10 cellular contexts compared by ENCODE assay signal in genomic region chr2:177246000-177246399, GRCh38. TPM values are rescaled to one million over a fixed set of nuclear protein-coding genes. Genes with fewer than 3 reads are reported as not detected.
DNase-seq lines count a peak whose midpoint lies in the region; ATAC-seq lines count a peak whose summit lies in the region.
"Had no signal": no experiment of that assay in that cellular context is flagged by ENCODE, and none has a peak within 500 bp of the region (broad histone marks: within the 10 kb centered on the region; RNA-seq: fewer than 3 reads in every experiment).

No MANE protein-coding gene starts in this region.

- H3K36me3 Mint-ChIP-seq in activated CD4-positive, alpha-beta memory T cell treated with anti-CD3 and anti-CD28 coated beads for 36 hours = peaks cover 5% of the 10 kb centered on the region
- H3K36me3 Mint-ChIP-seq in activated CD4-positive, alpha-beta memory T cell treated with anti-CD3 and anti-CD28 coated beads, Interleukin-2, amount 10 ng/mL, durations not matched to agents 7 days and 5 days (ENCODE audit: low read depth) = peaks cover 47% of the 10 kb centered on the region
- peaks cover 43% of the 10 kb centered on the region for H3K36me3 Mint-ChIP-seq in activated CD8-positive, alpha-beta T cell treated with anti-CD3 and anti-CD28 coated beads, Interleukin-2, amount 10 ng/mL, durations not matched to agents 7 days and 5 days (ENCODE audit: low read depth)
- H3K36me3 Mint-ChIP-seq in immature natural killer cell = peaks cover 0 to under 1% (median 0%) of the 10 kb centered on the region in 3 donors

- no peaks in the 10 kb centered on the region for H3K9me3 ChIP-seq in subcutaneous abdominal adipose tissue (ENCODE audit: control insufficient read depth in 5 of 5, low read length in 5 of 5)

- no peaks in the 10 kb centered on the region for H3K27me3 Mint-ChIP-seq in activated CD4-positive, alpha-beta memory T cell treated with anti-CD3 and anti-CD28 coated beads for 36 hours
- no peaks in the 10 kb centered on the region for H3K27me3 Mint-ChIP-seq in activated CD4-positive, alpha-beta memory T cell treated with anti-CD3 and anti-CD28 coated beads, Interleukin-2, amount 10 ng/mL, durations not matched to agents 7 days and 5 days
- H3K27me3 Mint-ChIP-seq in activated CD8-positive, alpha-beta T cell treated with anti-CD3 and anti-CD28 coated beads, Interleukin-2, amount 10 ng/mL, durations not matched to agents 7 days and 5 days (ENCODE audit: low read depth) = no peaks in the 10 kb centered on the region
- H3K27me3 Mint-ChIP-seq in immature natural killer cell (ENCODE audit: low read depth in 3 of 3) = peaks cover 0 to 4% (median 0%) of the 10 kb centered on the region in 3 donors

- no peaks in the 10 kb centered on the region for H3K9me3 Mint-ChIP-seq in activated CD4-positive, alpha-beta memory T cell treated with anti-CD3 and anti-CD28 coated beads for 36 hours
- H3K9me3 Mint-ChIP-seq in activated CD4-positive, alpha-beta memory T cell treated with anti-CD3 and anti-CD28 coated beads, Interleukin-2, amount 10 ng/mL, durations not matched to agents 7 days and 5 days = no peaks in the 10 kb centered on the region
- H3K9me3 Mint-ChIP-seq in activated CD8-positive, alpha-beta T cell treated with anti-CD3 and anti-CD28 coated beads, Interleukin-2, amount 10 ng/mL, durations not matched to agents 7 days and 5 days (ENCODE audit: insufficient read depth) = no peaks in the 10 kb centered on the region
- H3K9me3 Mint-ChIP-seq in immature natural killer cell = no peaks in the 10 kb centered on the region

- H3K27me3 ChIP-seq in subcutaneous abdominal adipose tissue (ENCODE audit: control insufficient read depth in 5 of 5, insufficient read depth in 4 of 5, low read length in 5 of 5) = no peaks in the 10 kb centered on the region

- H3K4me1 ChIP-seq in subcutaneous abdominal adipose tissue (ENCODE audit: control insufficient read depth in 5 of 5, insufficient read depth in 5 of 5, low read length in 5 of 5) = peaks cover 15 to 84% (median 76%) of the 10 kb centered on the region in 5 donors

- ATAC-seq in activated CD8-positive, alpha-beta T cell treated with anti-CD3 and anti-CD28 coated beads, Interleukin-2, amount 10 ng/mL, durations not matched to agents 7 days and 5 days = no peak

- intact Hi-C loops in activated CD4-positive, alpha-beta memory T cell treated with anti-CD3 and anti-CD28 coated beads for 36 hours (cut with micrococcal nuclease) = no loop called here

- H3K9ac ChIP-seq in subcutaneous abdominal adipose tissue (ENCODE audit: low read length in 5 of 5) = peak overlapping the region in 3 of 5 donors; percentile 2 to 35 (median 5)

- DNase-seq in activated CD4-positive, alpha-beta memory T cell treated with anti-CD3 and anti-CD28 coated beads for 36 hours = no peak
- DNase-seq in activated CD4-positive, alpha-beta memory T cell treated with anti-CD3 and anti-CD28 coated beads, Interleukin-2, amount 10 ng/mL, durations not matched to agents 7 days and 5 days = no peak
- DNase-seq in activated CD8-positive, alpha-beta T cell treated with anti-CD3 and anti-CD28 coated beads, Interleukin-2, amount 10 ng/mL, durations not matched to agents 7 days and 5 days = no peak
- no peak for DNase-seq in immature natural killer cell
- no peak for DNase-seq in 8988T
- no peak for DNase-seq in NCI-H1694 (lab: John Stamatoyannopoulos, UW)
- DNase-seq in KG1 (lab: John Stamatoyannopoulos, UW) = no peak
- DNase-seq: anterior cingulate cortex, glutamatergic neuron had no signal

- POLR2A ChIA-PET in activated CD4-positive, alpha-beta memory T cell treated with anti-CD3 and anti-CD28 coated beads for 36 hours (lab: Charles Lee) = interaction anchor here (0.6 to 1.2 kb wide), 3 partner anchors 17 to 1114 kb away, joined by 3 to 5 read pairs (median 4); no protein-coding TSS in a partner anchor
- POLR2A ChIA-PET in activated CD4-positive, alpha-beta memory T cell treated with anti-CD3 and anti-CD28 coated beads, Interleukin-2, amount 10 ng/mL, durations not matched to agents 7 days and 5 days (lab: Charles Lee) = no interaction called here
- POLR2A ChIA-PET in activated CD8-positive, alpha-beta T cell treated with anti-CD3 and anti-CD28 coated beads, Interleukin-2, amount 10 ng/mL, durations not matched to agents 7 days and 5 days (lab: Charles Lee) = interaction anchor here (1.2 to 1.7 kb wide), 2 partner anchors 18 kb away, joined by 4 to 14 read pairs; partner anchors contain the start of gene NFE2L2

- H3K4me3 Mint-ChIP-seq in activated CD4-positive, alpha-beta memory T cell treated with anti-CD3 and anti-CD28 coated beads for 36 hours = no peak overlapping the region
- no peak overlapping the region for H3K4me3 Mint-ChIP-seq in activated CD4-positive, alpha-beta memory T cell treated with anti-CD3 and anti-CD28 coated beads, Interleukin-2, amount 10 ng/mL, durations not matched to agents 7 days and 5 days
- H3K4me3 Mint-ChIP-seq in activated CD8-positive, alpha-beta T cell treated with anti-CD3 and anti-CD28 coated beads, Interleukin-2, amount 10 ng/mL, durations not matched to agents 7 days and 5 days = no peak overlapping the region
- no peak overlapping the region for H3K4me3 Mint-ChIP-seq in immature natural killer cell

- H3K27ac ChIP-seq in subcutaneous abdominal adipose tissue (ENCODE audit: low read depth, low read length) = peak overlapping the region; percentile 99

- H3K27ac Mint-ChIP-seq in activated CD4-positive, alpha-beta memory T cell treated with anti-CD3 and anti-CD28 coated beads for 36 hours = peak overlapping the region; percentile 83
- H3K27ac Mint-ChIP-seq in activated CD4-positive, alpha-beta memory T cell treated with anti-CD3 and anti-CD28 coated beads, Interleukin-2, amount 10 ng/mL, durations not matched to agents 7 days and 5 days = no peak overlapping the region
- H3K27ac Mint-ChIP-seq in activated CD8-positive, alpha-beta T cell treated with anti-CD3 and anti-CD28 coated beads, Interleukin-2, amount 10 ng/mL, durations not matched to agents 7 days and 5 days = peak overlapping the region; percentile 49
- peak overlapping the region in 5 of 6 donors; percentile 53 to 84 (median 66) for H3K27ac Mint-ChIP-seq in immature natural killer cell

- CTCF ChIA-PET in activated CD4-positive, alpha-beta memory T cell treated with anti-CD3 and anti-CD28 coated beads for 36 hours (lab: Charles Lee) = interaction anchor here (1.0 to 1.3 kb wide), 2 partner anchors 18 to 81 kb away, joined by 3 to 4 read pairs; partner anchors contain the start of gene NFE2L2
- CTCF ChIA-PET in activated CD4-positive, alpha-beta memory T cell treated with anti-CD3 and anti-CD28 coated beads, Interleukin-2, amount 10 ng/mL, durations not matched to agents 7 days and 5 days (lab: Charles Lee) = no interaction called here
- CTCF ChIA-PET in activated CD8-positive, alpha-beta T cell treated with anti-CD3 and anti-CD28 coated beads, Interleukin-2, amount 10 ng/mL, durations not matched to agents 7 days and 5 days (lab: Charles Lee) = interaction anchor here (1.7 kb wide), 1 partner anchor 18 kb away, joined by 4 read pairs; no protein-coding TSS in a partner anchor

- H3K4me3 ChIP-seq in subcutaneous abdominal adipose tissue (ENCODE audit: low read depth in 1 of 5, low read length in 5 of 5) = peak overlapping the region in 2 of 5 donors; percentile 2 to 29

- H3K36me3 ChIP-seq in subcutaneous abdominal adipose tissue (ENCODE audit: control insufficient read depth in 5 of 5, insufficient read depth in 5 of 5, low read length in 5 of 5) = peaks cover 0 to 2% (median 0%) of the 10 kb centered on the region in 5 donors

- H3K4me1 Mint-ChIP-seq in activated CD4-positive, alpha-beta memory T cell treated with anti-CD3 and anti-CD28 coated beads for 36 hours (ENCODE audit: low read depth) = peaks cover 80% of the 10 kb centered on the region
- peaks cover 72% of the 10 kb centered on the region for H3K4me1 Mint-ChIP-seq in activated CD4-positive, alpha-beta memory T cell treated with anti-CD3 and anti-CD28 coated beads, Interleukin-2, amount 10 ng/mL, durations not matched to agents 7 days and 5 days
- H3K4me1 Mint-ChIP-seq in activated CD8-positive, alpha-beta T cell treated with anti-CD3 and anti-CD28 coated beads, Interleukin-2, amount 10 ng/mL, durations not matched to agents 7 days and 5 days (ENCODE audit: low read depth) = peaks cover 63% of the 10 kb centered on the region
- peaks cover 81 to 95% of the 10 kb centered on the region in 2 donors for H3K4me1 Mint-ChIP-seq in immature natural killer cell

RNA-seq across cellular contexts. Expression of gene NFE2L2, which starts 18.5 kb away (rescaled TPM):
- total RNA-seq in activated CD4-positive, alpha-beta memory T cell treated with anti-CD3 and anti-CD28 coated beads for 36 hours = 10 to 100 TPM; 51.3 to 52.0 TPM
- 10 to 100 TPM; 63.2 to 63.4 TPM for total RNA-seq in activated CD4-positive, alpha-beta memory T cell treated with anti-CD3 and anti-CD28 coated beads, Interleukin-2, amount 10 ng/mL, durations not matched to agents 7 days and 5 days
- 10 to 100 TPM; 61.3 to 64.3 TPM for total RNA-seq in activated CD8-positive, alpha-beta T cell treated with anti-CD3 and anti-CD28 coated beads, Interleukin-2, amount 10 ng/mL, durations not matched to agents 7 days and 5 days
- polyA plus RNA-seq in immature natural killer cell = 10 to 100 TPM; 36.9 to 50.2 (median 41.2) TPM

RNA-seq across cellular contexts. Expression of gene HNRNPA3, which starts 33.4 kb away (rescaled TPM):
- total RNA-seq in activated CD4-positive, alpha-beta memory T cell treated with anti-CD3 and anti-CD28 coated beads for 36 hours = 100 to 1,000 TPM; 303 to 311 TPM
- 100 to 1,000 TPM; 309 to 312 TPM for total RNA-seq in activated CD4-positive, alpha-beta memory T cell treated with anti-CD3 and anti-CD28 coated beads, Interleukin-2, amount 10 ng/mL, durations not matched to agents 7 days and 5 days
- 100 to 1,000 TPM; 329 to 350 TPM for total RNA-seq in activated CD8-positive, alpha-beta T cell treated with anti-CD3 and anti-CD28 coated beads, Interleukin-2, amount 10 ng/mL, durations not matched to agents 7 days and 5 days
- polyA plus RNA-seq in immature natural killer cell = 10 to 100 TPM; 47.7 to 85.5 (median 49.7) TPM
